In the genomic region with DNA sequence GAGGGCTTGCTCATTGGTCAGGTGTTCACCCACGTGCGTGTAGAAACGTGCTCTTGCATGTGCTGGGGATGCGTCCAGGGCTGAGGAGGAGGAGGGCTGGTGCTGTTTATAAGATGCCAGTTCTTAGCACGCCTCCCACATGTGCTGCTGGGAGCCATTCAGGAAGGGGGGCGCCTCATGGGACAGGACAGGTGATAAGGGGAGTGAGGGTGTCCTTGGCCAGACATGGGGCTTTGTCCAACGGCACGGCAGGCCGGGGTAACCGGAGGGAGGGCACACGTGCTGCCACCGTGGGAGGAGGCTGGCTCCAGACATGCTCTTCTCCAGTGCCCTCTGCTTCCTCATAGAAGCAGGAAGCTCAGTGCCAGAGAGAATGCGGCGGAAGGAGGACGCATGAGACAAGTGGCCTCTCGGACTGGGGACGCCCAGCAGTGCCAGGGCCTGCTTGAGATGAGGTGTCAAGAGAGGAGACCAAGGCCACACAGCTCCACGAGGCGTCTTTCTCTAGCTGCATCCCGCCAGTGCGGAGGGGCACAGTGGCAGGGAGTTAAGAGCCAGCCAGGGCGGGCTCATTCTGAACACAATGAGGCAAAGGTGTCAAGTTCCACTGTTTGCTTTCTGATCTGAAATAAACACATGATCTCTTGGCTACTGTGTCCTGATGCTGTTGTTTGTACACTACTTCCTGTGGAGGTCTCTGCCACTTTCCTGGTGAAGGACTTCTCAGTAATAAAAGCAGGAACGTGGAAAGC, we compare ENCODE assay signal across 17 cellular contexts.
A peak's percentile ranks its signal among the peaks of the same experiment; 100 is the strongest.
DNase-seq lines count a peak whose midpoint lies in the region; ATAC-seq and TF ChIP-seq lines count a peak whose summit lies in the region.
"Had no signal": no experiment of that assay in that cellular context is flagged by ENCODE, and none has a peak within 500 bp of the region (broad histone marks: within the 10 kb centered on the region; RNA-seq: fewer than 3 reads in every experiment).

No MANE protein-coding gene starts in this region.

- H3K4me3 Mint-ChIP-seq in nephron progenitor cell (no peak overlapping the region), Calu3 (ENCODE audit: low read depth, unreplicated experiment) (no peak overlapping the region)
- H3K4me3 Mint-ChIP-seq: CD4-positive, CD25-positive, alpha-beta regulatory T cell; natural killer cell; WTC11 had no signal

- CTCF ChIA-PET in Calu3 (lab: Charles Lee) = no interaction called here

- ATAC-seq in gastrocnemius medialis (no peak), HG02610 (IDR thresholded peaks at IDR 0.05; ENCODE audit: unreplicated experiment) (no peak)
- ATAC-seq: A549, natural killer cell, WTC11 had no signal

- DNase-seq in SHP77 (lab: John Stamatoyannopoulos, UW) (peak; percentile 11 to 38), SHP77 treated with DMSO at 0.1 percent for 48 hours (lab: John Stamatoyannopoulos, UW) (no peak), NCI-H1105 treated with DMSO at 0.1 percent for 48 hours (lab: John Stamatoyannopoulos, UW) (peak; percentile 8), NCI-H69 (lab: John Stamatoyannopoulos, UW) (peak; percentile 66), nephron progenitor cell (no peak), gastrocnemius medialis (no peak), Calu3 (no peak)
- DNase-seq: activated effector memory CD4-positive, alpha-beta T cell treated with anti-CD3 and anti-CD28 coated beads, Interleukin-2, amount 50 U/mL, for 16 hours; amniotic stem cell; CD4-positive, CD25-positive, alpha-beta regulatory T cell; natural killer cell; RPMI8226 had no signal

- H3K27me3 ChIP-seq in gastrocnemius medialis = no peaks in the 10 kb centered on the region

- in situ Hi-C loops in gastrocnemius medialis (cut with MboI; ENCODE audit: low sequenced_read_pairs in 4 of 4) = no loop called here

- H3K9me3 Mint-ChIP-seq in nephron progenitor cell (no peaks in the 10 kb centered on the region), Calu3 (ENCODE audit: low read depth, unreplicated experiment) (no peaks in the 10 kb centered on the region)
- H3K9me3 Mint-ChIP-seq: natural killer cell, WTC11 had no signal

- no peak overlapping the region for H3K4me3 ChIP-seq in gastrocnemius medialis
- H3K4me3 ChIP-seq: A549, lung had no signal

- peaks cover 73% of the 10 kb centered on the region for H3K36me3 Mint-ChIP-seq in nephron progenitor cell (ENCODE audit: low read depth)
- peaks cover 7% of the 10 kb centered on the region for H3K36me3 Mint-ChIP-seq in Calu3 (ENCODE audit: insufficient read depth, unreplicated experiment)
- H3K36me3 Mint-ChIP-seq: natural killer cell, WTC11 had no signal

- intact Hi-C loops in gastrocnemius medialis (cut with DNase I; ENCODE audit: low total_unique reads) = no loop called here
- intact Hi-C loops in Calu3 (cut with micrococcal nuclease; ENCODE audit: unreplicated experiment) = no loop called here

- H3K36me3 ChIP-seq in gastrocnemius medialis = peaks cover 0 to 30% of the 10 kb centered on the region in 2 donors

- BruUV-seq in Calu3 (replicated peaks; lab: Mats Ljungman, UMichigan) = no TSS peak

- no peaks in the 10 kb centered on the region for H3K9me3 ChIP-seq in gastrocnemius medialis
- H3K9me3 ChIP-seq: A549 had no signal

- peak overlapping the region; percentile 53 for H3K27ac Mint-ChIP-seq in nephron progenitor cell
- no peak overlapping the region for H3K27ac Mint-ChIP-seq in Calu3 (ENCODE audit: unreplicated experiment)
- H3K27ac Mint-ChIP-seq: CD4-positive, CD25-positive, alpha-beta regulatory T cell; natural killer cell; WTC11 had no signal

- H3K4me1 ChIP-seq in gastrocnemius medialis = no peaks in the 10 kb centered on the region
- H3K4me1 ChIP-seq: A549 had no signal

- TF ChIP-seq CTCF in nephron progenitor cell (IDR thresholded peaks at IDR 0.05) (no peak), gastrocnemius medialis (IDR thresholded peaks at IDR 0.05 in 4 of 5, conservative IDR thresholded peaks at IDR 0.05 in 1 of 5) (no peak), Calu3 (IDR thresholded peaks at IDR 0.05; ENCODE audit: unreplicated experiment) (no peak)

- H3K27ac ChIP-seq in gastrocnemius medialis = no peak overlapping the region
- H3K27ac ChIP-seq: A549, epithelial cell of prostate had no signal

- peaks cover 31% of the 10 kb centered on the region for H3K4me1 Mint-ChIP-seq in nephron progenitor cell
- no peaks in the 10 kb centered on the region for H3K4me1 Mint-ChIP-seq in Calu3 (ENCODE audit: low read depth, unreplicated experiment)

- TF ChIP-seq POLR2A in gastrocnemius medialis (IDR thresholded peaks at IDR 0.05) = no peak

- peaks cover 3% of the 10 kb centered on the region for H3K27me3 Mint-ChIP-seq in nephron progenitor cell (ENCODE audit: low read depth, poor library complexity)
- no peaks in the 10 kb centered on the region for H3K27me3 Mint-ChIP-seq in Calu3 (ENCODE audit: unreplicated experiment)
- H3K27me3 Mint-ChIP-seq: CD4-positive, CD25-positive, alpha-beta regulatory T cell had no signal

Comparison
In these comparisons a context has a peak if more than half of its experiments do, and no peak if none do; other contexts are left out.
1. DNase-seq: peak in SHP77 (2 of 2), NCI-H1105 treated with DMSO at 0.1 percent for 48 hours (single experiment) and NCI-H69 (single experiment); none in SHP77 treated with DMSO at 0.1 percent for 48 hours (single experiment), nephron progenitor cell (single experiment), gastrocnemius medialis (0 of 2) and Calu3 (single experiment).